1 cellular context compared by ENCODE assay signal in the genomic region with DNA sequence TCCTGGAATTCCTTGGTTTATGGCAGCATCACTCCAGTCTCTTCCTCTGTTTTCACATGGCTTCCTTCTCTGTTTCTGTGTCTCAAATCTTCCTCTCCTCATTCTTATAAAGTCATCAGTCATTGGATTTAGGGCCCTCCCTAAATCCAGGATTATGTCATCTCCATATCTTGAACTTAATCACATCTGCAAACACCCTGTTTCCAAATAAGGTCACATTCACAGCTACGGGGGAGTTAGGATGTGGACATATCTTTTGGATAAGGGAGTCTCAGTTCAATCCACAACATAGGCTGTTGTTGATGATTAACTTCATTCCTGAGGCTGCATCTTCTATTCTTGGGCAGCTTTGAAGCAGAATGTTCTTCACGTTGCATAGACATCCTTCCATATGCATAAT.
TF ChIP-seq lines count a peak whose summit lies in the region.

No MANE protein-coding gene starts in this region.

TF ChIP-seq in SK-N-SH, 30 proteins besides CTCF, POLR2A, EP300 and RAD21 (continued from another document):
- TF ChIP-seq NFIC (IDR thresholded peaks at IDR 0.05; ENCODE audit: borderline replicate concordance) (no peak), EZH2phosphoT487 (IDR thresholded peaks at IDR 0.05; ENCODE audit: borderline replicate concordance, low read depth) (no peak), SMC3 (IDR thresholded peaks at IDR 0.05; ENCODE audit: low read depth, low read length) (no peak)
